In the genomic region with DNA sequence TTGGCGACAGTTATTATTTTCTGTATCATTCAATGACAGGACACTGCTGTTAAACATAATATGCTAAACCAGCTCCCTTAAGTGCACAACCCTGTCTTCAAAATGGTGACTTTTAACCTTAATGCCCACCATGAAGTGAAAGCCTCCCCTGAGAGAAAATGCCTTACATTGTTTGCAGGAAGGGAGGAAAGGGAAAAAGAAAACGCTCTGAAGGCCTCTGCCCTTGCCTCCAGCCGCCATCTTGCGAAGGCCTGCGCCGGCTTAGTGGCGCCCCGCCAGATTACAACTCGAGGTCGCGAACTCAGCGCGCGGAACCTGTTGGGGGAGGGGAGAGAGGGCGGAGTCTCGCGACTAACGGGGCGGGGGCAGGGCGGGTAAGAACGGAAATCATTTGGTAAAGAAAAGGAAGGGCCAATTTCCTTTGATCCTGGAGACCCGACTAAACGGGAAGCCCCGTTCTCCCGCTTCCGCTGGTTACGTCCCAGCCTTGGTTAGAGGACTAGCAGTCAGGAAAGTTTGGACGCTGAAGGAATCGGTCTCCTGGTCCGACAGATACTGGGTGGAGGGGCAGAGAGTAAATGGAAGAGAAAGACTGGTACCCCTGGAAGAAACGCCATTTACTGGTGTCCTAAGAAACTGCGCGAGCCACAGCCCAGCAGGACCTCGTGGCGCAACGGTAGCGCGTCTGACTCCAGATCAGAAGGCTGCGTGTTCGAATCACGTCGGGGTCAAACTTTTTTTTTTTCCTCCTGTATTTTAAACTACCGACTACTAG, we compare ENCODE assay signal across 1 cellular context.
TF ChIP-seq lines count a peak whose summit lies in the region.

No MANE protein-coding gene starts in this region.

TF ChIP-seq in H1, 55 proteins besides CTCF, POLR2A, EP300 and RAD21 (continued from another document):
- TF ChIP-seq NANOG (IDR thresholded peaks at IDR 0.05; ENCODE audit: insufficient read depth, low read depth, low read length, poor library complexity, severe bottlenecking) (peak; percentile 51), CBX5 (IDR thresholded peaks at IDR 0.05; ENCODE audit: low read depth, low read length) (no peak), HDAC2 (IDR thresholded peaks at IDR 0.05; ENCODE audit: borderline replicate concordance in 1 of 2, low read depth in 2 of 2, low read length in 2 of 2) (peak; percentile 64 to 77; a peak in 1 of 4 replicates), BRCA1 (IDR thresholded peaks at IDR 0.05; ENCODE audit: low read depth, low read length) (no peak), SUZ12 (IDR thresholded peaks at IDR 0.05; ENCODE audit: low read length) (no peak), TBP (IDR thresholded peaks at IDR 0.05; ENCODE audit: low read depth, low read length) (peak; percentile 100), MAFK (IDR thresholded peaks at IDR 0.05; ENCODE audit: low read depth, low read length) (0 out of 2 replicates have a peak, but pooled peaks have one; percentile 20), KDM5A (IDR thresholded peaks at IDR 0.05; ENCODE audit: low read length) (peak; percentile 89), CBX8 (IDR thresholded peaks at IDR 0.05; ENCODE audit: borderline replicate concordance, low read depth, low read length) (no peak), TCF12 (IDR thresholded peaks at IDR 0.05; ENCODE audit: low read depth, low read length) (no peak), SAP30 (IDR thresholded peaks at IDR 0.05; ENCODE audit: insufficient read depth, insufficient replicate concordance, low read length) (no peak), BACH1 (IDR thresholded peaks at IDR 0.05; ENCODE audit: low read length) (no peak), SP4 (IDR thresholded peaks at IDR 0.05; ENCODE audit: low read length) (no peak; the same call in 1 of the 2 replicates), KDM4A (IDR thresholded peaks at IDR 0.05; ENCODE audit: low read depth, low read length, severe bottlenecking) (peak; percentile 41), RXRA (IDR thresholded peaks at IDR 0.05; ENCODE audit: insufficient read depth, low read depth, low read length) (peak; percentile 88; the same call in 1 of the 2 replicates), EGR1 (IDR thresholded peaks at IDR 0.05; ENCODE audit: borderline replicate concordance, low read depth, low read length) (no peak), TAF7 (optimal IDR thresholded peaks at IDR 0.05; ENCODE audit: borderline replicate concordance, low read depth, low read length) (peak; percentile 52), KDM1A (IDR thresholded peaks at IDR 0.05; ENCODE audit: borderline replicate concordance, low read length) (peak; percentile 50), CTBP2 (IDR thresholded peaks at IDR 0.05; ENCODE audit: borderline replicate concordance, insufficient read depth, insufficient read length, low read length) (peak; percentile 67), YY1 (IDR thresholded peaks at IDR 0.05; ENCODE audit: low read depth, low read length) (peak; percentile 98), ZNF274 (IDR thresholded peaks at IDR 0.05; ENCODE audit: borderline replicate concordance, extremely low read depth, low read length) (no peak), SIN3A (conservative IDR thresholded peaks at IDR 0.05 in 1 of 2, IDR thresholded peaks at IDR 0.05 in 1 of 2; ENCODE audit: low read depth in 1 of 2, low read length in 2 of 2) (peak in 1 of 2 experiments; percentile 78; a peak in 2 of 4 replicates), POU5F1 (IDR thresholded peaks at IDR 0.05; ENCODE audit: low read depth, low read length) (no peak), PHF8 (conservative IDR thresholded peaks at IDR 0.05; ENCODE audit: low read depth, low read length) (peak; percentile 61; the same call in 1 of the 2 replicates), SIRT6 (IDR thresholded peaks at IDR 0.05; ENCODE audit: low read length) (no peak), ASH2L (IDR thresholded peaks at IDR 0.05; ENCODE audit: low read length) (peak; percentile 92), CHD1 (IDR thresholded peaks at IDR 0.05; ENCODE audit: low read depth, low read length) (no peak), GABPA (IDR thresholded peaks at IDR 0.05; ENCODE audit: borderline replicate concordance, insufficient read depth, low read length) (no peak), CEBPB (IDR thresholded peaks at IDR 0.05; ENCODE audit: low read depth, low read length) (peak; percentile 76), SIX5 (IDR thresholded peaks at IDR 0.05; ENCODE audit: low read depth, low read length) (no peak), SP2 (IDR thresholded peaks at IDR 0.05; ENCODE audit: low read length) (no peak), EZH2 (IDR thresholded peaks at IDR 0.05; ENCODE audit: low read depth, low read length, severe bottlenecking) (no peak), NRF1 (IDR thresholded peaks at IDR 0.05; ENCODE audit: low read depth, low read length) (peak; percentile 27; the same call in 1 of the 2 replicates), JUN (IDR thresholded peaks at IDR 0.05; ENCODE audit: low read depth, low read length) (no peak), TAF1 (IDR thresholded peaks at IDR 0.05; ENCODE audit: low read depth, low read length) (peak; percentile 76), SP1 (IDR thresholded peaks at IDR 0.05; ENCODE audit: low read depth, low read length) (no peak), FOSL1 (IDR thresholded peaks at IDR 0.05; ENCODE audit: insufficient read depth, low read depth, low read length) (no peak), BCL11A (IDR thresholded peaks at IDR 0.05; ENCODE audit: low read depth in 2 of 2, low read length in 2 of 2) (no peak), RBBP5 (IDR thresholded peaks at IDR 0.05; ENCODE audit: borderline replicate concordance, low read depth, low read length) (peak; percentile 99), GTF2F1 (IDR thresholded peaks at IDR 0.05; ENCODE audit: borderline replicate concordance, low read depth, low read length) (no peak; the same call in 1 of the 2 replicates), POLR2AphosphoS5 (IDR thresholded peaks at IDR 0.05; ENCODE audit: low read depth, low read length) (no peak), SRF (IDR thresholded peaks at IDR 0.05; ENCODE audit: low read depth, low read length) (no peak), HDAC6 (IDR thresholded peaks at IDR 0.05; ENCODE audit: low read depth, low read length) (peak; percentile 25)
- TF ChIP-seq, protein P1, sequence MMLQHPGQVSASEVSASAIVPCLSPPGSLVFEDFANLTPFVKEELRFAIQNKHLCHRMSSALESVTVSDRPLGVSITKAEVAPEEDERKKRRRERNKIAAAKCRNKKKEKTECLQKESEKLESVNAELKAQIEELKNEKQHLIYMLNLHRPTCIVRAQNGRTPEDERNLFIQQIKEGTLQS (IDR thresholded peaks at IDR 0.05; ENCODE audit: insufficient read depth, low read depth, low read length): no peak
- TF ChIP-seq, protein P2, sequence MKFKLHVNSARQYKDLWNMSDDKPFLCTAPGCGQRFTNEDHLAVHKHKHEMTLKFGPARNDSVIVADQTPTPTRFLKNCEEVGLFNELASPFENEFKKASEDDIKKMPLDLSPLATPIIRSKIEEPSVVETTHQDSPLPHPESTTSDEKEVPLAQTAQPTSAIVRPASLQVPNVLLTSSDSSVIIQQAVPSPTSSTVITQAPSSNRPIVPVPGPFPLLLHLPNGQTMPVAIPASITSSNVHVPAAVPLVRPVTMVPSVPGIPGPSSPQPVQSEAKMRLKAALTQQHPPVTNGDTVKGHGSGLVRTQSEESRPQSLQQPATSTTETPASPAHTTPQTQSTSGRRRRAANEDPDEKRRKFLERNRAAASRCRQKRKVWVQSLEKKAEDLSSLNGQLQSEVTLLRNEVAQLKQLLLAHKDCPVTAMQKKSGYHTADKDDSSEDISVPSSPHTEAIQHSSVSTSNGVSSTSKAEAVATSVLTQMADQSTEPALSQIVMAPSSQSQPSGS (IDR thresholded peaks at IDR 0.05; ENCODE audit: low read length): peak; percentile 81; the same call in 1 of the 2 replicates
- TF ChIP-seq, protein P3, sequence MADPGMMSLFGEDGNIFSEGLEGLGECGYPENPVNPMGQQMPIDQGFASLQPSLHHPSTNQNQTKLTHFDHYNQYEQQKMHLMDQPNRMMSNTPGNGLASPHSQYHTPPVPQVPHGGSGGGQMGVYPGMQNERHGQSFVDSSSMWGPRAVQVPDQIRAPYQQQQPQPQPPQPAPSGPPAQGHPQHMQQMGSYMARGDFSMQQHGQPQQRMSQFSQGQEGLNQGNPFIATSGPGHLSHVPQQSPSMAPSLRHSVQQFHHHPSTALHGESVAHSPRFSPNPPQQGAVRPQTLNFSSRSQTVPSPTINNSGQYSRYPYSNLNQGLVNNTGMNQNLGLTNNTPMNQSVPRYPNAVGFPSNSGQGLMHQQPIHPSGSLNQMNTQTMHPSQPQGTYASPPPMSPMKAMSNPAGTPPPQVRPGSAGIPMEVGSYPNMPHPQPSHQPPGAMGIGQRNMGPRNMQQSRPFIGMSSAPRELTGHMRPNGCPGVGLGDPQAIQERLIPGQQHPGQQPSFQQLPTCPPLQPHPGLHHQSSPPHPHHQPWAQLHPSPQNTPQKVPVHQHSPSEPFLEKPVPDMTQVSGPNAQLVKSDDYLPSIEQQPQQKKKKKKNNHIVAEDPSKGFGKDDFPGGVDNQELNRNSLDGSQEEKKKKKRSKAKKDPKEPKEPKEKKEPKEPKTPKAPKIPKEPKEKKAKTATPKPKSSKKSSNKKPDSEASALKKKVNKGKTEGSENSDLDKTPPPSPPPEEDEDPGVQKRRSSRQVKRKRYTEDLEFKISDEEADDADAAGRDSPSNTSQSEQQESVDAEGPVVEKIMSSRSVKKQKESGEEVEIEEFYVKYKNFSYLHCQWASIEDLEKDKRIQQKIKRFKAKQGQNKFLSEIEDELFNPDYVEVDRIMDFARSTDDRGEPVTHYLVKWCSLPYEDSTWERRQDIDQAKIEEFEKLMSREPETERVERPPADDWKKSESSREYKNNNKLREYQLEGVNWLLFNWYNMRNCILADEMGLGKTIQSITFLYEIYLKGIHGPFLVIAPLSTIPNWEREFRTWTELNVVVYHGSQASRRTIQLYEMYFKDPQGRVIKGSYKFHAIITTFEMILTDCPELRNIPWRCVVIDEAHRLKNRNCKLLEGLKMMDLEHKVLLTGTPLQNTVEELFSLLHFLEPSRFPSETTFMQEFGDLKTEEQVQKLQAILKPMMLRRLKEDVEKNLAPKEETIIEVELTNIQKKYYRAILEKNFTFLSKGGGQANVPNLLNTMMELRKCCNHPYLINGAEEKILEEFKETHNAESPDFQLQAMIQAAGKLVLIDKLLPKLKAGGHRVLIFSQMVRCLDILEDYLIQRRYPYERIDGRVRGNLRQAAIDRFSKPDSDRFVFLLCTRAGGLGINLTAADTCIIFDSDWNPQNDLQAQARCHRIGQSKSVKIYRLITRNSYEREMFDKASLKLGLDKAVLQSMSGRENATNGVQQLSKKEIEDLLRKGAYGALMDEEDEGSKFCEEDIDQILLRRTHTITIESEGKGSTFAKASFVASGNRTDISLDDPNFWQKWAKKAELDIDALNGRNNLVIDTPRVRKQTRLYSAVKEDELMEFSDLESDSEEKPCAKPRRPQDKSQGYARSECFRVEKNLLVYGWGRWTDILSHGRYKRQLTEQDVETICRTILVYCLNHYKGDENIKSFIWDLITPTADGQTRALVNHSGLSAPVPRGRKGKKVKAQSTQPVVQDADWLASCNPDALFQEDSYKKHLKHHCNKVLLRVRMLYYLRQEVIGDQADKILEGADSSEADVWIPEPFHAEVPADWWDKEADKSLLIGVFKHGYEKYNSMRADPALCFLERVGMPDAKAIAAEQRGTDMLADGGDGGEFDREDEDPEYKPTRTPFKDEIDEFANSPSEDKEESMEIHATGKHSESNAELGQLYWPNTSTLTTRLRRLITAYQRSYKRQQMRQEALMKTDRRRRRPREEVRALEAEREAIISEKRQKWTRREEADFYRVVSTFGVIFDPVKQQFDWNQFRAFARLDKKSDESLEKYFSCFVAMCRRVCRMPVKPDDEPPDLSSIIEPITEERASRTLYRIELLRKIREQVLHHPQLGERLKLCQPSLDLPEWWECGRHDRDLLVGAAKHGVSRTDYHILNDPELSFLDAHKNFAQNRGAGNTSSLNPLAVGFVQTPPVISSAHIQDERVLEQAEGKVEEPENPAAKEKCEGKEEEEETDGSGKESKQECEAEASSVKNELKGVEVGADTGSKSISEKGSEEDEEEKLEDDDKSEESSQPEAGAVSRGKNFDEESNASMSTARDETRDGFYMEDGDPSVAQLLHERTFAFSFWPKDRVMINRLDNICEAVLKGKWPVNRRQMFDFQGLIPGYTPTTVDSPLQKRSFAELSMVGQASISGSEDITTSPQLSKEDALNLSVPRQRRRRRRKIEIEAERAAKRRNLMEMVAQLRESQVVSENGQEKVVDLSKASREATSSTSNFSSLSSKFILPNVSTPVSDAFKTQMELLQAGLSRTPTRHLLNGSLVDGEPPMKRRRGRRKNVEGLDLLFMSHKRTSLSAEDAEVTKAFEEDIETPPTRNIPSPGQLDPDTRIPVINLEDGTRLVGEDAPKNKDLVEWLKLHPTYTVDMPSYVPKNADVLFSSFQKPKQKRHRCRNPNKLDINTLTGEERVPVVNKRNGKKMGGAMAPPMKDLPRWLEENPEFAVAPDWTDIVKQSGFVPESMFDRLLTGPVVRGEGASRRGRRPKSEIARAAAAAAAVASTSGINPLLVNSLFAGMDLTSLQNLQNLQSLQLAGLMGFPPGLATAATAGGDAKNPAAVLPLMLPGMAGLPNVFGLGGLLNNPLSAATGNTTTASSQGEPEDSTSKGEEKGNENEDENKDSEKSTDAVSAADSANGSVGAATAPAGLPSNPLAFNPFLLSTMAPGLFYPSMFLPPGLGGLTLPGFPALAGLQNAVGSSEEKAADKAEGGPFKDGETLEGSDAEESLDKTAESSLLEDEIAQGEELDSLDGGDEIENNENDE (IDR thresholded peaks at IDR 0.05; ENCODE audit: insufficient replicate concordance, low read length): peak; percentile 31
